In the genomic region with DNA sequence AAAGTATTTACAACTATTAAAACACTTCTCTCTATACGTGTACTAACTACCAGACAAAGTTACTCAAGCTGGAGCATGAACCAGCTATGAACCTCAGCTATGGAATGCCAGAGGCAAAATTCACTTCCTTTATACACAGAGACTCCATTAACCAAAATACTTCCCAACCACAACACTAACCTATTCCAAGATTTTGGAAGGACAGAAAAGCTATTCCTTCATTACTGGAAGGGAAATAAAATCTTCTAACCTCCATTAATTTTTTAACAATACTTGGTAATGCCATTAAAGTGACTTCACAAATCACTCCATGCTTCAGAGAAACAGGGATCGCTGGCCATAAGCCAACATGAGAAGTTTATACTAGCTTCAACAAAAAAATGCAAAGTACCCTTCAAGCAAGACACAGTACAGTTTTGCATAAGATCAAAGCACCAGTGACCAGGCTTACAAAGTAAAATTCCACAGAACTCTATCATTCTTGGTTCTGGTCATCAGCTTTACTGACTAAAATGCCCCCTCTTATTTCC, we compare ENCODE assay signal across 10 cellular contexts. TPM values are rescaled to one million over a fixed set of nuclear protein-coding genes. Genes with fewer than 3 reads are reported as not detected.
DNase-seq lines count a peak whose midpoint lies in the region; ATAC-seq and TF ChIP-seq lines count a peak whose summit lies in the region.
"Had no signal": no experiment of that assay in that cellular context is flagged by ENCODE, and none has a peak within 500 bp of the region (broad histone marks: within the 10 kb centered on the region; RNA-seq: fewer than 3 reads in every experiment).

No MANE protein-coding gene starts in this region.

- TF ChIP-seq CTCF in activated B cell treated with CpG ODN at 0.5 μM for 24 hours (IDR thresholded peaks at IDR 0.05) = no peak
- no peak for TF ChIP-seq CTCF in fibroblast of villous mesenchyme (IDR thresholded peaks at IDR 0.05; ENCODE audit: insufficient read depth, low read depth, low read length)
- no peak for TF ChIP-seq CTCF in colonic mucosa (IDR thresholded peaks at IDR 0.05)

- H3K9me3 ChIP-seq in colonic mucosa = no peaks in the 10 kb centered on the region

- peak overlapping the region; percentile 50 for H3K27ac Mint-ChIP-seq in activated CD4-positive, alpha-beta T cell treated with anti-CD3 and anti-CD28 coated beads, Interleukin-2, amount 10 ng/mL, durations not matched to agents 24 days and 14 days
- no peak overlapping the region for H3K27ac Mint-ChIP-seq in activated CD4-positive, alpha-beta T cell treated with anti-CD3 and anti-CD28 coated beads, Interleukin-2, amount 10 ng/mL, durations not matched to agents 7 days and 5 days
- peak overlapping the region; percentile 9 for H3K27ac Mint-ChIP-seq in activated B cell treated with CpG ODN at 0.5 μM for 24 hours
- peak overlapping the region; percentile 82 for H3K27ac Mint-ChIP-seq in stimulated activated effector memory CD8-positive, alpha-beta T cell treated with anti-CD3 and anti-CD28 coated beads, Interleukin-12 subunit alpha, Interleukin-12 subunit beta, amount 100 ng/mL, for 72 hours

- peaks cover 43% of the 10 kb centered on the region for H3K36me3 Mint-ChIP-seq in activated CD4-positive, alpha-beta T cell treated with anti-CD3 and anti-CD28 coated beads, Interleukin-2, amount 10 ng/mL, durations not matched to agents 24 days and 14 days (ENCODE audit: low read depth)
- H3K36me3 Mint-ChIP-seq in activated CD4-positive, alpha-beta T cell treated with anti-CD3 and anti-CD28 coated beads, Interleukin-2, amount 10 ng/mL, durations not matched to agents 7 days and 5 days (ENCODE audit: low read depth) = peaks cover 41% of the 10 kb centered on the region
- peaks cover 60% of the 10 kb centered on the region for H3K36me3 Mint-ChIP-seq in activated B cell treated with CpG ODN at 0.5 μM for 24 hours (ENCODE audit: low read depth)
- peaks cover 75% of the 10 kb centered on the region for H3K36me3 Mint-ChIP-seq in stimulated activated effector memory CD8-positive, alpha-beta T cell treated with anti-CD3 and anti-CD28 coated beads, Interleukin-12 subunit alpha, Interleukin-12 subunit beta, amount 100 ng/mL, for 72 hours

- H3K27me3 Mint-ChIP-seq in activated CD4-positive, alpha-beta T cell treated with anti-CD3 and anti-CD28 coated beads, Interleukin-2, amount 10 ng/mL, durations not matched to agents 24 days and 14 days = no peaks in the 10 kb centered on the region
- no peaks in the 10 kb centered on the region for H3K27me3 Mint-ChIP-seq in activated CD4-positive, alpha-beta T cell treated with anti-CD3 and anti-CD28 coated beads, Interleukin-2, amount 10 ng/mL, durations not matched to agents 7 days and 5 days
- no peaks in the 10 kb centered on the region for H3K27me3 Mint-ChIP-seq in activated B cell treated with CpG ODN at 0.5 μM for 24 hours

- CTCF ChIA-PET in activated CD4-positive, alpha-beta T cell treated with anti-CD3 and anti-CD28 coated beads, Interleukin-2, amount 10 ng/mL, durations not matched to agents 7 days and 5 days (lab: Charles Lee) = no interaction called here
- CTCF ChIA-PET in activated B cell treated with CpG ODN at 0.5 μM for 24 hours (lab: Charles Lee) = no interaction called here

- intact Hi-C loops in activated CD4-positive, alpha-beta T cell treated with anti-CD3 and anti-CD28 coated beads, Interleukin-2, amount 10 ng/mL, durations not matched to agents 24 days and 14 days (cut with micrococcal nuclease) = no loop called here
- intact Hi-C loops in activated B cell treated with CpG ODN at 0.5 μM for 24 hours (cut with micrococcal nuclease) (no loop called here), colonic mucosa (cut with DNase I) (no loop called here)

- no peak for ATAC-seq in activated B cell treated with CpG ODN at 0.5 μM for 24 hours (ENCODE audit: low read depth)
- no peak for ATAC-seq in stimulated activated effector memory CD8-positive, alpha-beta T cell treated with anti-CD3 and anti-CD28 coated beads, Interleukin-12 subunit alpha, Interleukin-12 subunit beta, amount 100 ng/mL, for 72 hours
- ATAC-seq in GM18858 (IDR thresholded peaks at IDR 0.05; ENCODE audit: unreplicated experiment) = no peak

- no peaks in the 10 kb centered on the region for H3K9me3 Mint-ChIP-seq in activated CD4-positive, alpha-beta T cell treated with anti-CD3 and anti-CD28 coated beads, Interleukin-2, amount 10 ng/mL, durations not matched to agents 24 days and 14 days
- H3K9me3 Mint-ChIP-seq in activated CD4-positive, alpha-beta T cell treated with anti-CD3 and anti-CD28 coated beads, Interleukin-2, amount 10 ng/mL, durations not matched to agents 7 days and 5 days = no peaks in the 10 kb centered on the region
- no peaks in the 10 kb centered on the region for H3K9me3 Mint-ChIP-seq in activated B cell treated with CpG ODN at 0.5 μM for 24 hours
- H3K9me3 Mint-ChIP-seq in stimulated activated effector memory CD8-positive, alpha-beta T cell treated with anti-CD3 and anti-CD28 coated beads, Interleukin-12 subunit alpha, Interleukin-12 subunit beta, amount 100 ng/mL, for 72 hours = no peaks in the 10 kb centered on the region

- H3K27ac ChIP-seq in colonic mucosa = no peak overlapping the region

- no peaks in the 10 kb centered on the region for H3K36me3 ChIP-seq in colonic mucosa

- H3K4me1 ChIP-seq in colonic mucosa = no peaks in the 10 kb centered on the region

- no peak for DNase-seq in activated CD4-positive, alpha-beta T cell treated with anti-CD3 and anti-CD28 coated beads, Interleukin-2, amount 10 ng/mL, durations not matched to agents 24 days and 14 days
- DNase-seq in activated CD4-positive, alpha-beta T cell treated with anti-CD3 and anti-CD28 coated beads, Interleukin-2, amount 10 ng/mL, durations not matched to agents 7 days and 5 days = no peak
- DNase-seq in activated B cell treated with CpG ODN at 0.5 μM for 24 hours (no peak), fibroblast of villous mesenchyme (ENCODE audit: low read depth) (peak; percentile 89), nucleus accumbens (lab: John Stamatoyannopoulos, UW) (no peak), colonic mucosa (no peak)
- DNase-seq in stimulated activated effector memory CD8-positive, alpha-beta T cell treated with anti-CD3 and anti-CD28 coated beads, Interleukin-12 subunit alpha, Interleukin-12 subunit beta, amount 100 ng/mL, for 72 hours (ENCODE audit: low spot score in 2 of 2) = no peak
- DNase-seq: AML-193, NCI-H524 treated with DMSO at 0.1 percent for 48 hours had no signal

- H3K4me3 ChIP-seq in fibroblast of villous mesenchyme (ENCODE audit: low read depth, low read length) (peak overlapping the region; percentile 16), colonic mucosa (no peak overlapping the region)

- no peak overlapping the region for H3K9ac ChIP-seq in colonic mucosa (ENCODE audit: low read depth in 2 of 2, low read length in 2 of 2)

- POLR2A ChIA-PET in activated CD4-positive, alpha-beta T cell treated with anti-CD3 and anti-CD28 coated beads, Interleukin-2, amount 10 ng/mL, durations not matched to agents 7 days and 5 days (lab: Charles Lee) = no interaction called here
- POLR2A ChIA-PET in activated B cell treated with CpG ODN at 0.5 μM for 24 hours (lab: Charles Lee) = no interaction called here

- no peaks in the 10 kb centered on the region for H3K27me3 ChIP-seq in colonic mucosa

- H3K4me1 Mint-ChIP-seq in activated CD4-positive, alpha-beta T cell treated with anti-CD3 and anti-CD28 coated beads, Interleukin-2, amount 10 ng/mL, durations not matched to agents 24 days and 14 days = peaks cover 39% of the 10 kb centered on the region
- H3K4me1 Mint-ChIP-seq in activated CD4-positive, alpha-beta T cell treated with anti-CD3 and anti-CD28 coated beads, Interleukin-2, amount 10 ng/mL, durations not matched to agents 7 days and 5 days = peaks cover 45% of the 10 kb centered on the region
- peaks cover 64% of the 10 kb centered on the region for H3K4me1 Mint-ChIP-seq in activated B cell treated with CpG ODN at 0.5 μM for 24 hours
- H3K4me1 Mint-ChIP-seq in stimulated activated effector memory CD8-positive, alpha-beta T cell treated with anti-CD3 and anti-CD28 coated beads, Interleukin-12 subunit alpha, Interleukin-12 subunit beta, amount 100 ng/mL, for 72 hours = peaks cover 69% of the 10 kb centered on the region

- H3K4me3 Mint-ChIP-seq in activated CD4-positive, alpha-beta T cell treated with anti-CD3 and anti-CD28 coated beads, Interleukin-2, amount 10 ng/mL, durations not matched to agents 24 days and 14 days = no peak overlapping the region
- H3K4me3 Mint-ChIP-seq in activated CD4-positive, alpha-beta T cell treated with anti-CD3 and anti-CD28 coated beads, Interleukin-2, amount 10 ng/mL, durations not matched to agents 7 days and 5 days = no peak overlapping the region
- H3K4me3 Mint-ChIP-seq in activated B cell treated with CpG ODN at 0.5 μM for 24 hours = no peak overlapping the region
- H3K4me3 Mint-ChIP-seq in stimulated activated effector memory CD8-positive, alpha-beta T cell treated with anti-CD3 and anti-CD28 coated beads, Interleukin-12 subunit alpha, Interleukin-12 subunit beta, amount 100 ng/mL, for 72 hours = peak overlapping the region; percentile 18

RNA-seq across cellular contexts. Expression of a gene that starts 58.0 kb away (rescaled TPM):
- total RNA-seq in activated CD4-positive, alpha-beta T cell treated with anti-CD3 and anti-CD28 coated beads, Interleukin-2, amount 10 ng/mL, durations not matched to agents 24 days and 14 days = 122 and 132 TPM in 2 replicates
- 100 to 1,000 TPM in 1 of 2 experiments, 10 to 100 TPM in 1; 99.3 to 102 TPM for total RNA-seq in activated CD4-positive, alpha-beta T cell treated with anti-CD3 and anti-CD28 coated beads, Interleukin-2, amount 10 ng/mL, durations not matched to agents 7 days and 5 days
- total RNA-seq in activated B cell treated with CpG ODN at 0.5 μM for 24 hours = 132 and 137 TPM in 2 replicates
- total RNA-seq in fibroblast of villous mesenchyme = 67.6 and 81.6 TPM in 2 replicates
- total RNA-seq in colonic mucosa = 100 to 1,000 TPM; 119 to 124 TPM
